ENCODE assay signal across 1 cellular context in genomic region chr21:46155514-46156377, GRCh38.
TF ChIP-seq lines count a peak whose summit lies in the region.

Gene FTCD, minus strand, starts transcription at chr21:46155579. Its CDS starts 56 bp downstream, at chr21:46155523.

TF ChIP-seq in HEK293, 187 proteins besides CTCF, POLR2A, EP300 and RAD21 (continued from another document):
- TF ChIP-seq ZNF148 (tag by site-specific recombination; IDR thresholded peaks at IDR 0.05; ENCODE audit: borderline replicate concordance) = no peak
- TF ChIP-seq ZIC2 (tag by site-specific recombination; IDR thresholded peaks at IDR 0.05) = peak; percentile 95
